24 cellular contexts compared by ENCODE assay signal in the genomic region with DNA sequence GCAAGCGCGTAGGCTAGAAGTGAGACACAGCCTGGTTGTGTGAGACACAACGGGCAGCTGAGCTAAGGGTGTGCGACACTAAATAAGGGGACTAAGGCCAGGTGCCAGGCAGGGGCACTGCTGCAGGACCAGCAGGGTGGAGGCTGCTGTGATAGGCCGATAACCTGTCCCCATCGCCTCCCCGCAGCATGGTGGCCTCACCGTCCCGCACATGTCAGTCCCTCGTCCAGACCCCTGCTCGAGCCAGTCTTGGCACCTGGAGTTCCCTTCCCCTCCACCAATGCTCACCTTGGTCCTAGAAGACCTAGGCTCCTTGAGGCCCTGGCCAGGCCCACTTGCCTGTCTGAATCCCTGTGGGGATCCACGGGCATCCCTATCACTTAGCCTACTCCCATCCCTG.
"Had no signal": no experiment of that assay in that cellular context is flagged by ENCODE, and none has a peak within 500 bp of the region (broad histone marks: within the 10 kb centered on the region; RNA-seq: fewer than 3 reads in every experiment).

No MANE protein-coding gene starts in this region.

- H3K4me1 ChIP-seq: adrenal gland, body of pancreas, prostate gland, suprapubic skin, tibial artery had no signal

- H3K36me3 ChIP-seq: adrenal gland, gastrocnemius medialis, neutrophil, ovary, prostate gland, suprapubic skin, tibial artery had no signal

- H3K27me3 ChIP-seq: adrenal gland, body of pancreas, gastrocnemius medialis, ovary, suprapubic skin, tibial artery had no signal

- DNase-seq: activated CD4-positive, alpha-beta T cell treated with anti-CD3 and anti-CD28 coated beads for 36 hours; activated CD4-positive, CD25-positive, alpha-beta regulatory T cell; activated naive CD4-positive, alpha-beta T cell treated with anti-CD3 and anti-CD28 coated beads for 36 hours; activated naive CD8-positive, alpha-beta T cell treated with anti-CD3 and anti-CD28 coated beads for 36 hours; activated T-cell treated with anti-CD3 and anti-CD28 coated beads for 4 hours; activated T-cell treated with anti-CD3 and anti-CD28 coated beads, Interleukin-2, amount 50 U/mL, for 72 hours; effector memory CD4-positive, alpha-beta T cell; gastrocnemius medialis; glutamatergic neuron; left cardiac atrium; left ventricle myocardium superior; naive thymus-derived CD8-positive, alpha-beta T cell; retina; stimulated activated CD4-positive, alpha-beta T cell treated with anti-CD3 and anti-CD28 coated beads, Interleukin-15, amount 100 ng/mL, for 24 hours; stimulated activated CD4-positive, alpha-beta T cell treated with anti-CD3 and anti-CD28 coated beads, Interleukin-2, amount 100 ng/mL, for 24 hours; stimulated activated naive CD4-positive, alpha-beta T cell had no signal

- H3K4me3 ChIP-seq: adrenal gland, body of pancreas, gastrocnemius medialis, ovary, prostate gland, smooth muscle cell, suprapubic skin, tibial artery had no signal

- H3K27ac ChIP-seq: adrenal gland, body of pancreas, gastrocnemius medialis, neutrophil, ovary, prostate gland, suprapubic skin, tibial artery had no signal

- ATAC-seq: activated CD4-positive, alpha-beta T cell treated with anti-CD3 and anti-CD28 coated beads for 36 hours; activated T-cell treated with anti-CD3 and anti-CD28 coated beads, Interleukin-2, amount 50 U/mL, for 72 hours; body of pancreas; gastrocnemius medialis; left cardiac atrium; left ventricle myocardium superior; naive thymus-derived CD8-positive, alpha-beta T cell had no signal

- H3K4me2 ChIP-seq: smooth muscle cell had no signal
